In the genomic region with DNA sequence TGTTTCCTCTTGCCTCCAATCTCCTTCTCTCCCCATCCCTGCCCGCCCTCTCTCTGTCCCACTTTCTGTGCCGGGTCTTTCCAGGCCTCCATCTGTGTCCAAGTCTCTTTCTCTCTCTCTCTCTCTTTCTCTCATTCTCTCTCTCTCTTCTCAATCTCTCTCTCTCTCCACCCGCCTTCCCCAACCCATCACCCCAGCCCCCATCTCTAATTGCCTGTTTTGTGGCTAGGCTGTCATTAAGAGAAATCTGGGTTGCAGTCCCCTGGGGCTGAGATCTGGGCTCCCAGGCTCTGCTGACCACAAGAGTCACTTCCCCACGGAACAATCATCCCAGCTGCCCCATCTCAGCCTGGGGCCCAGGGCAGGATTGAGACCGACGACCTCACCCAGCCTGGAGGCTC, we compare ENCODE assay signal across 11 cellular contexts. TPM values are rescaled to one million over a fixed set of nuclear protein-coding genes. Genes with fewer than 3 reads are reported as not detected.
A peak's percentile ranks its signal among the peaks of the same experiment; 100 is the strongest.
DNase-seq lines count a peak whose midpoint lies in the region; ATAC-seq and TF ChIP-seq lines count a peak whose summit lies in the region.
"Had no signal": no experiment of that assay in that cellular context is flagged by ENCODE, and none has a peak within 500 bp of the region (broad histone marks: within the 10 kb centered on the region; RNA-seq: fewer than 3 reads in every experiment).

No MANE protein-coding gene starts in this region.

- H2AFZ ChIP-seq in GM23338: no peak overlapping the region

- peaks cover 0 to 4% (median 2%) of the 10 kb centered on the region in 5 donors for H3K9me3 Mint-ChIP-seq in CD8-positive, alpha-beta memory T cell
- H3K9me3 Mint-ChIP-seq in GM23338: no peaks in the 10 kb centered on the region; the same call in 1 of the 3 replicates

- in situ Hi-C loops in astrocyte of the cerebellum (cut with HindIII; ENCODE audit: low sequenced_read_pairs): no loop called here

- H3K9me3 ChIP-seq in CD8-positive, alpha-beta memory T cell (ENCODE audit: low read length): no peaks in the 10 kb centered on the region
- no peaks in the 10 kb centered on the region for H3K9me3 ChIP-seq in left ventricle myocardium inferior (replicated peaks)

- H3K27me3 ChIP-seq in CD8-positive, alpha-beta memory T cell (ENCODE audit: insufficient read depth, low read length, poor library complexity, severe bottlenecking): peaks cover 19% of the 10 kb centered on the region
- H3K27me3 ChIP-seq in left ventricle myocardium inferior (ENCODE audit: low read depth) (peaks cover 97% of the 10 kb centered on the region), GM23338 (ENCODE audit: insufficient read depth) (peaks cover 24% of the 10 kb centered on the region)

- H3F3A ChIP-seq in GM23338 (replicated peaks; ENCODE audit: low read depth): no peaks in the 10 kb centered on the region

- no peak overlapping the region for H3K27ac ChIP-seq in CD8-positive, alpha-beta memory T cell (ENCODE audit: low read depth, low read length)
- H3K27ac ChIP-seq in left ventricle myocardium inferior (replicated peaks): peak overlapping the region; percentile 87
- H3K27ac ChIP-seq in GM23338 (ENCODE audit: low read depth): no peak overlapping the region

- POLR2A ChIA-PET in CD8-positive, alpha-beta memory T cell (lab: Charles Lee): no interaction called here

- peaks cover 0 to 8% (median 0%) of the 10 kb centered on the region in 3 donors for H3K36me3 Mint-ChIP-seq in CD8-positive, alpha-beta memory T cell
- no peaks in the 10 kb centered on the region; the same call in 2 of the 3 replicates for H3K36me3 Mint-ChIP-seq in GM23338 (ENCODE audit: low read depth)

- TF ChIP-seq CTCF in astrocyte of the cerebellum (IDR thresholded peaks at IDR 0.05; ENCODE audit: low read depth, low read length, missing control alignments): no peak
- TF ChIP-seq CTCF in left ventricle myocardium inferior (IDR thresholded peaks at IDR 0.05; ENCODE audit: borderline replicate concordance): no peak
- no peak for TF ChIP-seq CTCF in GM23338 (conservative IDR thresholded peaks at IDR 0.05; ENCODE audit: low read depth in 2 of 2)

- H3K4me1 ChIP-seq in CD8-positive, alpha-beta memory T cell (ENCODE audit: insufficient read depth, low read length): peaks cover 5% of the 10 kb centered on the region
- H3K4me1 ChIP-seq in left ventricle myocardium inferior: peaks cover 50% of the 10 kb centered on the region
- no peaks in the 10 kb centered on the region for H3K4me1 ChIP-seq in GM23338 (ENCODE audit: insufficient read depth)

- peaks cover 42 to 69% of the 10 kb centered on the region in 2 donors for H3K27me3 Mint-ChIP-seq in CD8-positive, alpha-beta memory T cell
- peaks cover 26% of the 10 kb centered on the region for H3K27me3 Mint-ChIP-seq in GM23338 (ENCODE audit: insufficient read depth, low read depth, poor library complexity)

- no peak overlapping the region for H3K4me2 ChIP-seq in GM23338

- intact Hi-C loops in left ventricle myocardium inferior (cut with micrococcal nuclease): no loop called here

- no peak for ATAC-seq in HG03175 (IDR thresholded peaks at IDR 0.05; ENCODE audit: unreplicated experiment)
- ATAC-seq in GM21717 (IDR thresholded peaks at IDR 0.05; ENCODE audit: unreplicated experiment): no peak
- ATAC-seq in GM23338: no peak

- no peak overlapping the region for H3K4me3 ChIP-seq in CD8-positive, alpha-beta memory T cell (ENCODE audit: low read length)
- no peak overlapping the region for H3K4me3 ChIP-seq in astrocyte of the cerebellum (ENCODE audit: low read depth, low read length)
- peak overlapping the region; percentile 69 for H3K4me3 ChIP-seq in left ventricle myocardium inferior
- H3K4me3 ChIP-seq in skeletal muscle cell (ENCODE audit: low read depth, low read length): no peak overlapping the region
- H3K4me3 ChIP-seq in GM23338: no peak overlapping the region

- no peak for DNase-seq in CD8-positive, alpha-beta memory T cell
- DNase-seq in astrocyte of the cerebellum (ENCODE audit: low read depth) (peak; percentile 41), left ventricle myocardium inferior (peak; percentile 63), skeletal muscle cell (ENCODE audit: low read depth) (peak; percentile 77), GM23338 (ENCODE audit: low spot score) (no peak), HT-29 (ENCODE audit: low spot score) (no peak)
- DNase-seq: COR-L47, NCI-H82, T-helper 2 cell had no signal

- H3K9me2 ChIP-seq in GM23338 (ENCODE audit: insufficient read depth): no peaks in the 10 kb centered on the region

- no peaks in the 10 kb centered on the region for H4K20me1 ChIP-seq in GM23338 (replicated peaks; ENCODE audit: insufficient read depth)

- H3K4me3 Mint-ChIP-seq in CD8-positive, alpha-beta memory T cell: peak overlapping the region in 4 of 7 donors; percentile 7 to 84 (median 40)
- no peak overlapping the region for H3K4me3 Mint-ChIP-seq in GM23338

- H3K4me1 Mint-ChIP-seq in CD8-positive, alpha-beta memory T cell: peaks cover 31 to 57% (median 32%) of the 10 kb centered on the region in 3 donors
- peaks cover 15% of the 10 kb centered on the region for H3K4me1 Mint-ChIP-seq in GM23338

- H3K36me3 ChIP-seq in CD8-positive, alpha-beta memory T cell (ENCODE audit: insufficient read depth, low read length): no peaks in the 10 kb centered on the region
- H3K36me3 ChIP-seq in left ventricle myocardium inferior (peaks cover 20% of the 10 kb centered on the region), GM23338 (ENCODE audit: insufficient read depth) (no peaks in the 10 kb centered on the region)

- CTCF ChIA-PET in CD8-positive, alpha-beta memory T cell (lab: Charles Lee): no interaction called here

- H3K79me2 ChIP-seq in GM23338 (replicated peaks; ENCODE audit: insufficient read depth): no peaks in the 10 kb centered on the region

- H3K27ac Mint-ChIP-seq in CD8-positive, alpha-beta memory T cell: peak overlapping the region in 5 of 8 donors; percentile 6 to 79 (median 67)
- no peak overlapping the region for H3K27ac Mint-ChIP-seq in GM23338

TF ChIP-seq in GM23338, 12 proteins besides CTCF, POLR2A, EP300 and RAD21 (continues in another document):
- TF ChIP-seq, protein P1, sequence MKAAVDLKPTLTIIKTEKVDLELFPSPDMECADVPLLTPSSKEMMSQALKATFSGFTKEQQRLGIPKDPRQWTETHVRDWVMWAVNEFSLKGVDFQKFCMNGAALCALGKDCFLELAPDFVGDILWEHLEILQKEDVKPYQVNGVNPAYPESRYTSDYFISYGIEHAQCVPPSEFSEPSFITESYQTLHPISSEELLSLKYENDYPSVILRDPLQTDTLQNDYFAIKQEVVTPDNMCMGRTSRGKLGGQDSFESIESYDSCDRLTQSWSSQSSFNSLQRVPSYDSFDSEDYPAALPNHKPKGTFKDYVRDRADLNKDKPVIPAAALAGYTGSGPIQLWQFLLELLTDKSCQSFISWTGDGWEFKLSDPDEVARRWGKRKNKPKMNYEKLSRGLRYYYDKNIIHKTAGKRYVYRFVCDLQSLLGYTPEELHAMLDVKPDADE (IDR thresholded peaks at IDR 0.05): no peak
- TF ChIP-seq CREB1 (CRISPR knock-in tag; IDR thresholded peaks at IDR 0.05; ENCODE audit: low read depth) (no peak), ZNF331 (CRISPR knock-in tag; IDR thresholded peaks at IDR 0.05; ENCODE audit: low read depth) (no peak)

RNA-seq across cellular contexts. Expression of gene COL5A3, which starts 2.5 kb away (rescaled TPM):
- under 1 TPM; 0.50 to 0.91 TPM for total RNA-seq in CD8-positive, alpha-beta memory T cell
- polyA plus RNA-seq in CD8-positive, alpha-beta memory T cell: 0.23 TPM
- total RNA-seq in left ventricle myocardium inferior: 8.7 TPM
- 1.0 and 1.3 TPM in 2 replicates for total RNA-seq in GM23338 (2014; rRNA removed; shearing (Covaris generic))
- 0.89 and 1.2 TPM in 2 replicates for polyA plus RNA-seq in GM23338 (2016; fragmentation: Nextera tagmentation; extraction: Ambion mirVana)
- total RNA-seq in HT-29 (2014; rRNA removed; shearing (Covaris generic)): not detected in 2 replicates

RNA-seq across cellular contexts. Expression of gene RDH8, which starts 5.5 kb away (rescaled TPM):
- total RNA-seq in CD8-positive, alpha-beta memory T cell: not detected
- not detected for polyA plus RNA-seq in CD8-positive, alpha-beta memory T cell
- total RNA-seq in left ventricle myocardium inferior: not detected
- not detected in 2 replicates for total RNA-seq in GM23338 (2014; rRNA removed; shearing (Covaris generic))
- polyA plus RNA-seq in GM23338 (2016; fragmentation: Nextera tagmentation; extraction: Ambion mirVana): not detected in 2 replicates
- total RNA-seq in HT-29 (2014; rRNA removed; shearing (Covaris generic)): not detected in 2 replicates

Comparison
In these comparisons a context has a peak if more than half of its experiments do, and no peak if none do; other contexts are left out.
1. DNase-seq: peak in astrocyte of the cerebellum (single experiment), left ventricle myocardium inferior (single experiment) and skeletal muscle cell (single experiment); none in CD8-positive, alpha-beta memory T cell (0 of 5), GM23338 (single experiment) and HT-29 (single experiment).